Comparison of ENCODE assay signal across 8 cellular contexts in genomic region chr10:323651-324293, GRCh38.
DNase-seq lines count a peak whose midpoint lies in the region; ATAC-seq and FAIRE-seq lines count a peak whose summit lies in the region.

No MANE protein-coding gene starts in this region.

- FAIRE-seq in GM18507 (lab: Jason Lieb, UNC) = peak; percentile 87

- H3K9me3 Mint-ChIP-seq in activated naive CD8-positive, alpha-beta T cell treated with anti-CD3 and anti-CD28 coated beads, Interleukin-2, amount 10 ng/mL, durations not matched to agents 7 days and 5 days = peaks cover 2% of the 10 kb centered on the region

- H3K36me3 Mint-ChIP-seq in activated naive CD8-positive, alpha-beta T cell treated with anti-CD3 and anti-CD28 coated beads, Interleukin-2, amount 10 ng/mL, durations not matched to agents 7 days and 5 days = peaks cover 2% of the 10 kb centered on the region

- ATAC-seq in HG02763 (IDR thresholded peaks at IDR 0.05; ENCODE audit: unreplicated experiment) = peak; percentile 80
- peak; percentile 98 for ATAC-seq in activated naive CD8-positive, alpha-beta T cell treated with anti-CD3 and anti-CD28 coated beads, Interleukin-2, amount 10 ng/mL, durations not matched to agents 7 days and 5 days (ENCODE audit: low read depth)

- DNase-seq in GM18507 (ENCODE audit: extremely low spot score, insufficient read length, low read depth) (peak; percentile 38), OCI-M1 (lab: John Stamatoyannopoulos, UW) (peak; percentile 58), hepatic stellate cell (ENCODE audit: low spot score) (peak; percentile 95), NCI-H748 treated with DMSO at 0.1 percent for 48 hours (lab: John Stamatoyannopoulos, UW) (no peak), NCI-H748 (lab: John Stamatoyannopoulos, UW; ENCODE audit: unreplicated experiment) (no peak)
- DNase-seq in activated naive CD8-positive, alpha-beta T cell treated with anti-CD3 and anti-CD28 coated beads, Interleukin-2, amount 10 ng/mL, durations not matched to agents 7 days and 5 days = no peak
- DNase-seq in stimulated activated CD4-positive, alpha-beta T cell treated with anti-CD3 and anti-CD28 coated beads, Interleukin-2, amount 100 ng/mL, for 48 hours = peak; percentile 24 to 28

- peak overlapping the region; percentile 13 for H3K27ac Mint-ChIP-seq in activated naive CD8-positive, alpha-beta T cell treated with anti-CD3 and anti-CD28 coated beads, Interleukin-2, amount 10 ng/mL, durations not matched to agents 7 days and 5 days

- peak overlapping the region; percentile 9 for H3K4me3 Mint-ChIP-seq in activated naive CD8-positive, alpha-beta T cell treated with anti-CD3 and anti-CD28 coated beads, Interleukin-2, amount 10 ng/mL, durations not matched to agents 7 days and 5 days

- POLR2A ChIA-PET in activated naive CD8-positive, alpha-beta T cell treated with anti-CD3 and anti-CD28 coated beads, Interleukin-2, amount 10 ng/mL, durations not matched to agents 7 days and 5 days (lab: Charles Lee) = no interaction called here

- peaks cover 10% of the 10 kb centered on the region for H3K4me1 Mint-ChIP-seq in activated naive CD8-positive, alpha-beta T cell treated with anti-CD3 and anti-CD28 coated beads, Interleukin-2, amount 10 ng/mL, durations not matched to agents 7 days and 5 days

- H3K27me3 Mint-ChIP-seq in activated naive CD8-positive, alpha-beta T cell treated with anti-CD3 and anti-CD28 coated beads, Interleukin-2, amount 10 ng/mL, durations not matched to agents 7 days and 5 days = peaks cover 4% of the 10 kb centered on the region

Comparison
In these comparisons a context has a peak if more than half of its experiments do, and no peak if none do; other contexts are left out.
1. DNase-seq: peak in GM18507 (single experiment), OCI-M1 (single experiment), hepatic stellate cell (single experiment) and stimulated activated CD4-positive, alpha-beta T cell treated with anti-CD3 and anti-CD28 coated beads, Interleukin-2, amount 100 ng/mL, for 48 hours (2 of 2); none in activated naive CD8-positive, alpha-beta T cell treated with anti-CD3 and anti-CD28 coated beads, Interleukin-2, amount 10 ng/mL, durations not matched to agents 7 days and 5 days (single experiment), NCI-H748 treated with DMSO at 0.1 percent for 48 hours (single experiment) and NCI-H748 (single experiment).